1 cellular context compared by ENCODE assay signal in genomic region chr14:94485944-94486841, GRCh38.
TF ChIP-seq lines count a peak whose summit lies in the region.

No MANE protein-coding gene starts in this region.

TF ChIP-seq in HEK293, 187 proteins besides CTCF, POLR2A, EP300 and RAD21 (continued from another document):
- TF ChIP-seq, protein P1, sequence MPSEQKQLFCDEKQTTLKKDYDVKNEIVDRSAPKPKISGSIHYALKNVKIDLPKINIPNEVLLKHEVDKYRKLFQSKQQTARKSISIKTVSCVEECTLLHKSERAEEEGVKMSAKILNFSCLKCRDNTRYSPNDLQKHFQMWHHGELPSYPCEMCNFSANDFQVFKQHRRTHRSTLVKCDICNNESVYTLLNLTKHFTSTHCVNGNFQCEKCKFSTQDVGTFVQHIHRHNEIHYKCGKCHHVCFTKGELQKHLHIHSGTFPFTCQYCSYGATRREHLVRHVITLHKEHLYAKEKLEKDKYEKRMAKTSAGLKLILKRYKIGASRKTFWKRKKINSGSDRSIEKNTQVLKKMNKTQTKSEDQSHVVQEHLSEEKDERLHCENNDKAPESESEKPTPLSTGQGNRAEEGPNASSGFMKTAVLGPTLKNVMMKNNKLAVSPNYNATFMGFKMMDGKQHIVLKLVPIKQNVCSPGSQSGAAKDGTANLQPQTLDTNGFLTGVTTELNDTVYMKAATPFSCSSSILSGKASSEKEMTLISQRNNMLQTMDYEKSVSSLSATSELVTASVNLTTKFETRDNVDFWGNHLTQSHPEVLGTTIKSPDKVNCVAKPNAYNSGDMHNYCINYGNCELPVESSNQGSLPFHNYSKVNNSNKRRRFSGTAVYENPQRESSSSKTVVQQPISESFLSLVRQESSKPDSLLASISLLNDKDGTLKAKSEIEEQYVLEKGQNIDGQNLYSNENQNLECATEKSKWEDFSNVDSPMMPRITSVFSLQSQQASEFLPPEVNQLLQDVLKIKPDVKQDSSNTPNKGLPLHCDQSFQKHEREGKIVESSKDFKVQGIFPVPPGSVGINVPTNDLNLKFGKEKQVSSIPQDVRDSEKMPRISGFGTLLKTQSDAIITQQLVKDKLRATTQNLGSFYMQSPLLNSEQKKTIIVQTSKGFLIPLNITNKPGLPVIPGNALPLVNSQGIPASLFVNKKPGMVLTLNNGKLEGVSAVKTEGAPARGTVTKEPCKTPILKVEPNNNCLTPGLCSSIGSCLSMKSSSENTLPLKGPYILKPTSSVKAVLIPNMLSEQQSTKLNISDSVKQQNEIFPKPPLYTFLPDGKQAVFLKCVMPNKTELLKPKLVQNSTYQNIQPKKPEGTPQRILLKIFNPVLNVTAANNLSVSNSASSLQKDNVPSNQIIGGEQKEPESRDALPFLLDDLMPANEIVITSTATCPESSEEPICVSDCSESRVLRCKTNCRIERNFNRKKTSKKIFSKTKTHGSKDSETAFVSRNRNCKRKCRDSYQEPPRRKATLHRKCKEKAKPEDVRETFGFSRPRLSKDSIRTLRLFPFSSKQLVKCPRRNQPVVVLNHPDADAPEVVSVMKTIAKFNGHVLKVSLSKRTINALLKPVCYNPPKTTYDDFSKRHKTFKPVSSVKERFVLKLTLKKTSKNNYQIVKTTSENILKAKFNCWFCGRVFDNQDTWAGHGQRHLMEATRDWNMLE (tag by site-specific recombination; conservative IDR thresholded peaks at IDR 0.05; ENCODE audit: low read depth), result 0 out of 2 replicates have a peak, but pooled peaks have one; percentile 19
- TF ChIP-seq ZBTB26 (tag by site-specific recombination; optimal IDR thresholded peaks at IDR 0.05), result peak; percentile 25
- no peak for TF ChIP-seq ZNF785 (tag by site-specific recombination; IDR thresholded peaks at IDR 0.05)
- no peak for TF ChIP-seq HIC1 (tag by site-specific recombination; IDR thresholded peaks at IDR 0.05)
- peak; percentile 63 for TF ChIP-seq IKZF3 (tag by site-specific recombination; IDR thresholded peaks at IDR 0.05)
- no peak for TF ChIP-seq ZNF747 (tag by site-specific recombination; IDR thresholded peaks at IDR 0.05)
- peak; percentile 68 for TF ChIP-seq ZNF654 (tag by site-specific recombination; IDR thresholded peaks at IDR 0.05; ENCODE audit: low read depth)
- TF ChIP-seq EGR2 (tag by site-specific recombination; IDR thresholded peaks at IDR 0.05; ENCODE audit: low read depth), result no peak
- peak; percentile 69; the same call in 1 of the 2 replicates for TF ChIP-seq ZNF184 (tag by site-specific recombination; IDR thresholded peaks at IDR 0.05)
- TF ChIP-seq ZNF843 (tag by site-specific recombination; IDR thresholded peaks at IDR 0.05), result no peak
